Comparison of ENCODE assay signal across 8 cellular contexts in genomic region chr6:92644104-92644791, GRCh38.
DNase-seq lines count a peak whose midpoint lies in the region; ATAC-seq, FAIRE-seq and TF ChIP-seq lines count a peak whose summit lies in the region.
"Not testable (repeated sequence)": the region's sequence is repeated elsewhere in the genome, so short reads cannot be mapped to it uniquely, and the experiment has no call there.

No MANE protein-coding gene starts in this region.

- SMC1A ChIA-PET in GM12878 (lab: Charles Lee; ENCODE audit: uncharacterized antibody, unreplicated experiment): interaction anchor here (0.6 to 1.4 kb wide), 6 partner anchors 98 to 1563 kb away, joined by 3 to 4 read pairs (median 3); no protein-coding TSS in a partner anchor

- H3K27ac Mint-ChIP-seq in neural progenitor cell: not testable (repeated sequence)

- H3K4me3 Mint-ChIP-seq in neural progenitor cell: not testable (repeated sequence)

- not testable (repeated sequence) for H4K20me1 ChIP-seq in GM12878 (ENCODE audit: control insufficient read depth, insufficient read depth); neural progenitor cell (ENCODE audit: low read depth)

- not testable (repeated sequence) for H3F3A ChIP-seq in neural progenitor cell (ENCODE audit: low read depth)

- DNase-seq in GM06990 (ENCODE audit: extremely low read depth, insufficient read length); GM12878 (ENCODE audit: low read depth, low spot score): not testable (repeated sequence)
- DNase-seq in HK-2 (ENCODE audit: unreplicated experiment) (peak; percentile 19), NCI-H69 (lab: John Stamatoyannopoulos, UW) (peak; percentile 8), UCSD-AML1 (lab: John Stamatoyannopoulos, UW; ENCODE audit: unreplicated experiment) (peak; percentile 63), heart left ventricle (peak in 3 of 5 donors; percentile 10 to 71 (median 17)), neural progenitor cell (ENCODE audit: low spot score) (peak; percentile 72), thyroid gland (peak; percentile 2 to 4)

- BruUV-seq in GM12878 (replicated peaks; lab: Mats Ljungman, UMichigan): not testable (repeated sequence)

- H3K27me3 ChIP-seq in GM06990 (replicated peaks; ENCODE audit: control insufficient read depth, insufficient read depth, low read length); GM12878 (replicated peaks in 1 of 2; ENCODE audit: control insufficient read depth in 2 of 2, insufficient read depth in 2 of 2, low read length in 1 of 2); heart left ventricle; neural progenitor cell; thyroid gland: not testable (repeated sequence)

- H3K4me1 Mint-ChIP-seq in neural progenitor cell: not testable (repeated sequence)

- H3K27ac ChIP-seq in GM12878 (ENCODE audit: control insufficient read depth, insufficient read depth); heart left ventricle; neural progenitor cell; thyroid gland: not testable (repeated sequence)

- not testable (repeated sequence) for H3K4me2 ChIP-seq in GM12878 (ENCODE audit: control insufficient read depth, insufficient read depth); neural progenitor cell

- H3K27me3 Mint-ChIP-seq in neural progenitor cell (ENCODE audit: insufficient read depth, low read depth): not testable (repeated sequence)

- POLR2A ChIA-PET in GM12878 (lab: Charles Lee): not testable (repeated sequence)

- CTCF ChIA-PET in GM12878 (lab: Yijun Ruan, JAX): interaction anchor here (0.6 to 4.2 kb wide), 9 partner anchors 12 to 1704 kb away, joined by 3 to 16 read pairs (median 6); no protein-coding TSS in a partner anchor

- H3K36me3 Mint-ChIP-seq in neural progenitor cell: not testable (repeated sequence)

- RAD21 ChIA-PET in GM12878 (lab: Charles Lee; ENCODE audit: unreplicated experiment): interaction anchor here (0.5 to 2.2 kb wide), 4 partner anchors 523 to 1563 kb away, joined by 3 to 7 read pairs (median 7); no protein-coding TSS in a partner anchor

- H3K9me3 Mint-ChIP-seq in neural progenitor cell: not testable (repeated sequence)

- peak; percentile 91 for ATAC-seq in GM12878
- peak in 1 of 4 donors; percentile 42 for ATAC-seq in heart left ventricle

- peak; percentile 35; the same call in 1 of the 2 replicates for TF ChIP-seq RAD21 in GM12878 (IDR thresholded peaks at IDR 0.05; ENCODE audit: insufficient read depth, low read depth, low read length)

- FAIRE-seq in GM12878 (lab: Jason Lieb, UNC): not testable (repeated sequence)

- intact Hi-C loops in GM12878 (cut with micrococcal nuclease; ENCODE audit: unreplicated experiment): loop anchor here (5.0 kb wide), 2 partner anchors 1367 to 1562 kb away; no protein-coding TSS in a partner anchor
- intact Hi-C loops in heart left ventricle (cut with DNase I); thyroid gland (cut with DNase I): not testable (repeated sequence)

- in situ Hi-C loops in GM12878 (cut with MboI): loop anchor here (25.0 kb wide), 1 partner anchor 1557 kb away; no protein-coding TSS in a partner anchor

- TF ChIP-seq POLR2A in GM12878 (IDR thresholded peaks at IDR 0.05; ENCODE audit: low read depth, low read length); heart left ventricle (IDR thresholded peaks at IDR 0.05); thyroid gland (IDR thresholded peaks at IDR 0.05): not testable (repeated sequence)

- not testable (repeated sequence) for H3K4me1 ChIP-seq in GM12878 (ENCODE audit: control insufficient read depth, insufficient read depth, low read length); heart left ventricle; neural progenitor cell; thyroid gland

- H3K36me3 ChIP-seq in GM06990 (ENCODE audit: control insufficient read depth, insufficient read depth, low read length); GM12878 (ENCODE audit: control insufficient read depth in 2 of 2, insufficient read depth in 2 of 2, low read length in 1 of 2); heart left ventricle; neural progenitor cell; thyroid gland: not testable (repeated sequence)

- H3K9ac ChIP-seq in GM12878 (ENCODE audit: control insufficient read depth, insufficient read depth, low read length); neural progenitor cell: not testable (repeated sequence)

- H3K4me3 ChIP-seq in GM06990 (replicated peaks; ENCODE audit: low read depth, low read length); GM12878; heart left ventricle; neural progenitor cell; thyroid gland (replicated peaks in 1 of 3): not testable (repeated sequence)

- H2AFZ ChIP-seq in GM12878 (ENCODE audit: control insufficient read depth, low read depth, low read length): not testable (repeated sequence)
- H2AFZ ChIP-seq in neural progenitor cell (replicated peaks): peak overlapping the region; percentile 76

- not testable (repeated sequence) for TF ChIP-seq EP300 in GM12878 (IDR thresholded peaks at IDR 0.05; ENCODE audit: borderline replicate concordance in 1 of 2, control insufficient read depth in 1 of 2, low read depth in 2 of 2, low read length in 2 of 2)

- not testable (repeated sequence) for H3K9me3 ChIP-seq in GM12878 (replicated peaks; ENCODE audit: control insufficient read depth, insufficient read depth, low read length); neural progenitor cell (ENCODE audit: low read depth); thyroid gland
- H3K9me3 ChIP-seq in heart left ventricle: peaks cover 0 to 10% (median 0%) of the 10 kb centered on the region in 12 donors

- WGBS in GM12878 (ENCODE audit: insufficient coverage, insufficient replicate concordance, low lambda C conversion rate, missing lambda C conversion rate): 64% methylated on average over 25 of the region's 25 CpGs
- WGBS in heart left ventricle, 4 donors: 76 to 80% (median 77%) methylated on average over 25 of the region's 25 CpGs
- WGBS in thyroid gland, 2 donors: 69 to 75% methylated on average over 25 of the region's 25 CpGs

- TF ChIP-seq CTCF in GM06990 (IDR thresholded peaks at IDR 0.05; ENCODE audit: insufficient read depth, low read length, poor library complexity, severe bottlenecking) (peak; percentile 47), GM12878 (IDR thresholded peaks at IDR 0.05 in 2 of 3, conservative IDR thresholded peaks at IDR 0.05 in 1 of 3; ENCODE audit: control insufficient read depth in 2 of 3, extremely low read depth in 1 of 3, insufficient read depth in 1 of 3, low read depth in 3 of 3, low read length in 3 of 3) (peak in 2 of 3 experiments; percentile 54 to 66; a peak in 4 of 6 replicates), heart left ventricle (IDR thresholded peaks at IDR 0.05) (peak in 10 of 12 donors; percentile 15 to 48 (median 31)), neural progenitor cell (IDR thresholded peaks at IDR 0.05) (peak; percentile 66), thyroid gland (IDR thresholded peaks at IDR 0.05) (peak in 1 of 6 experiments; percentile 4)

- H3K79me2 ChIP-seq in GM12878 (ENCODE audit: control insufficient read depth, insufficient read depth, low read length); neural progenitor cell (ENCODE audit: low read depth): not testable (repeated sequence)

TF ChIP-seq in GM12878, 131 proteins besides CTCF, POLR2A, EP300 and RAD21:
- peak; percentile 23; the same call in 1 of the 2 replicates for TF ChIP-seq SMC3 (IDR thresholded peaks at IDR 0.05; ENCODE audit: borderline replicate concordance, low read length)
TF ChIP-seq in GM12878: peak in this region for 1; not testable (repeated sequence) for 130.
